ENCODE assay signal across 8 cellular contexts in the genomic region with DNA sequence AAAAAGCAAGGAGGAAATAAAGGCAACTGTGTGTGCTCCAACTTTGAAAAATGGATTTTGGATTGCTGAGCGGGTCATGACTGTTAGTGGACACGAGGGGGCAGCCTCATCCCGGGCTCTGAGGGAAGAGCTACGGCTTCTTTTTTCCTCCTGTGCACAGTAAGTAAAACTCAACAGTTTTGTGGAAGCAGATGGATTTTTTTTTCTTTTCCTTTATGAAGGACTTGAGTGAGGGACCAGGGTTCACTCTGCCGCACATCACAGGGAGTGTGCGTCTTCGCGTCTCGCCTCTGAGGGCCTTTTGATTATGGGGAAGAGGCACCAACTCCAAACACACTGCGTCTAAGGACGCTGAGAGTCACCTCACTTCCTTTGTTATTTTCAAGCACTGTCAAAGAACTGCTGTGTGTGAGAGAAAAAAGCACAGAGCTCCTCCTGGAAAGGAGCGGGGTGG.
DNase-seq lines count a peak whose midpoint lies in the region; ATAC-seq and TF ChIP-seq lines count a peak whose summit lies in the region.

No MANE protein-coding gene starts in this region.

- DNase-seq in NCI-H2081 (lab: John Stamatoyannopoulos, UW) (peak; percentile 17 to 18), NCI-H2081 treated with DMSO at 0.1 percent for 48 hours (lab: John Stamatoyannopoulos, UW) (no peak), WERI-Rb-1 (peak; percentile 34), right lobe of liver (peak; percentile 43 to 64 (median 52))
- peak; percentile 48 for DNase-seq in stimulated activated CD8-positive, alpha-beta memory T cell treated with anti-CD3 and anti-CD28 coated beads, Interleukin-4, amount 100 ng/mL, for 48 hours

- no peak overlapping the region for H3K9ac ChIP-seq in Loucy (ENCODE audit: low read depth, low read length, poor library complexity, severe bottlenecking)

- intact Hi-C loops in right lobe of liver (cut with DNase I) = no loop called here

- ATAC-seq in GM21786 (IDR thresholded peaks at IDR 0.05; ENCODE audit: unreplicated experiment) (peak; percentile 84), right lobe of liver (peak; percentile 91 to 97 (median 94))

- no peaks in the 10 kb centered on the region for H3K79me2 ChIP-seq in Loucy (ENCODE audit: insufficient read depth, low read length)

- H4K20me1 ChIP-seq in Loucy (ENCODE audit: insufficient read depth, low read length, poor library complexity, severe bottlenecking) = no peaks in the 10 kb centered on the region

- H3K4me3 ChIP-seq in Loucy (ENCODE audit: low read length, poor library complexity, severe bottlenecking) (no peak overlapping the region), WERI-Rb-1 (ENCODE audit: low read depth, low read length) (peak overlapping the region; percentile 27), ectodermal cell (ENCODE audit: insufficient read depth, low read depth, low read length) (peak overlapping the region; percentile 34), right lobe of liver (peak overlapping the region in 2 of 3 donors; percentile 25 to 27)

- no peak for TF ChIP-seq POLR2A in right lobe of liver (IDR thresholded peaks at IDR 0.05)

- WGBS in ectodermal cell, 2 experiments = 2 to 12% methylated on average over 12 of the region's 12 CpGs
- WGBS in right lobe of liver (ENCODE audit: insufficient coverage, low coverage, low lambda C conversion rate, missing lambda C conversion rate) = 7% methylated on average over 12 of the region's 12 CpGs

- no peaks in the 10 kb centered on the region for H3F3A ChIP-seq in Loucy (ENCODE audit: low read depth)

- peak; percentile 95 for TF ChIP-seq CTCF in Loucy (conservative IDR thresholded peaks at IDR 0.05; ENCODE audit: low read length)
- TF ChIP-seq CTCF in WERI-Rb-1 (IDR thresholded peaks at IDR 0.05; ENCODE audit: low read depth, low read length) = peak; percentile 85
- TF ChIP-seq CTCF in right lobe of liver (IDR thresholded peaks at IDR 0.05) = peak; percentile 67 to 93 (median 88)

- H3K27me3 ChIP-seq in Loucy (ENCODE audit: insufficient read depth, low read length, poor library complexity, severe bottlenecking) (no peaks in the 10 kb centered on the region), WERI-Rb-1 (ENCODE audit: insufficient read depth, low read depth, severe bottlenecking) (no peaks in the 10 kb centered on the region), ectodermal cell (ENCODE audit: control insufficient read depth, insufficient read depth, low read length, poor library complexity, severe bottlenecking) (no peaks in the 10 kb centered on the region), right lobe of liver (no peaks in the 10 kb centered on the region)

- H2AFZ ChIP-seq in Loucy (ENCODE audit: low read length) = peak overlapping the region; percentile 47

- no peaks in the 10 kb centered on the region for H3K9me2 ChIP-seq in Loucy (replicated peaks; ENCODE audit: low read depth, low read length)

- H3K27ac ChIP-seq in WERI-Rb-1 (no peak overlapping the region), ectodermal cell (ENCODE audit: insufficient read depth, low read depth, low read length, poor library complexity, severe bottlenecking) (peak overlapping the region; percentile 60), right lobe of liver (no peak overlapping the region)

- H3K4me1 ChIP-seq in Loucy (ENCODE audit: insufficient read depth, low read length, poor library complexity, severe bottlenecking) (no peaks in the 10 kb centered on the region), ectodermal cell (ENCODE audit: control insufficient read depth, insufficient read depth, low read length) (no peaks in the 10 kb centered on the region), right lobe of liver (no peaks in the 10 kb centered on the region)

- no peaks in the 10 kb centered on the region for H3K9me3 ChIP-seq in Loucy (ENCODE audit: insufficient read depth, low read depth, low read length)
- no peaks in the 10 kb centered on the region for H3K9me3 ChIP-seq in WERI-Rb-1 (ENCODE audit: severe bottlenecking)
- H3K9me3 ChIP-seq in ectodermal cell (ENCODE audit: control insufficient read depth, low read length) = no peaks in the 10 kb centered on the region
- H3K9me3 ChIP-seq in right lobe of liver = no peaks in the 10 kb centered on the region

- H3K4me2 ChIP-seq in Loucy (ENCODE audit: low read depth, low read length, poor library complexity, severe bottlenecking) = no peak overlapping the region

- H3K36me3 ChIP-seq in Loucy (ENCODE audit: insufficient read depth, low read length) = no peaks in the 10 kb centered on the region
- no peaks in the 10 kb centered on the region for H3K36me3 ChIP-seq in WERI-Rb-1
- no peaks in the 10 kb centered on the region for H3K36me3 ChIP-seq in ectodermal cell (ENCODE audit: control insufficient read depth, insufficient read depth, low read length)
- no peaks in the 10 kb centered on the region for H3K36me3 ChIP-seq in right lobe of liver
